Comparison of ENCODE assay signal across 11 cellular contexts in the genomic region with DNA sequence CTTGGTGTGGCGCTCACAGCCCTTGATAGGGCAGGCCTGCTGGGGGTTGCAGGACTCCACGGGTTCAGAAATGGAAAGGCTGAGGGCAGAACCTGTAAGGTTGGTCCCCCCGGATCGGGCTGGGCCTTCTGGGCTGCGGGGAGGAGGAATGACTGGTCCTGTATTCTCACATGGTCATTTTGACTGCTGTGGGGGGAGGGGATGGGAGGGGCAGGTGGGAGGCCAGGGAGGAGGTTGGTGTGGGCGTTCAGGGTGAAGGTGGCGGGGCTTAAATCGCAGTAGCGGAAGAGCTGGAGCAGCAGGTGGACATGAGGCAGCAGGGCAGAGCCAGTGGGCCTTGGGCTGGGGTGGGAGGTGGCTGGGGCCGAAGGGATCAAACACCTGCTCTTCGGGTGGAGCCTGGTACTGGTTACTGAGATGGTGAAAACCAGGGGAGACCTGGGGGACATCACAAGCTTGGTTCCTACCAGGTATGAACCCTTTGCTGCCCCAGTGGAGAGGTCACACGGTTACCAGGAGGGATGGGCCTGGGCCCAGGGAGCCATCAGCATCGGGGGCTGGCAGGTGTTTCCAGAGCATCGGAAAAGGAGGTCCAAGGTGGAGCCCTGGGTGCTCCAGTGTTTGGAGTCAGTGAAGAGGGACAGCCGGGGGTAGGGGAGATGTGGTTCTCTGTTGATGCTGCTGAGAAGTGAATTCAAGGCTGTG. TPM values are rescaled to one million over a fixed set of nuclear protein-coding genes. Genes with fewer than 3 reads are reported as not detected.
DNase-seq lines count a peak whose midpoint lies in the region; ATAC-seq and TF ChIP-seq lines count a peak whose summit lies in the region.
"Had no signal": no experiment of that assay in that cellular context is flagged by ENCODE, and none has a peak within 500 bp of the region (broad histone marks: within the 10 kb centered on the region; RNA-seq: fewer than 3 reads in every experiment).

No MANE protein-coding gene starts in this region.

- no peak for ATAC-seq in activated naive CD8-positive, alpha-beta T cell treated with anti-CD3 and anti-CD28 coated beads, Interleukin-2, amount 50 U/mL, for 24 hours
- ATAC-seq in esophagus mucosa = no peak

- DNase-seq in AG04450 (ENCODE audit: low read depth, low spot score) (no peak), mesothelial cell of epicardium (ENCODE audit: low spot score in 2 of 2, unreplicated experiment in 2 of 2) (no peak), NCI-H2107 treated with DMSO at 0.1 percent for 48 hours (lab: John Stamatoyannopoulos, UW; ENCODE audit: unreplicated experiment) (no peak), OCI-M2 (lab: John Stamatoyannopoulos, UW; ENCODE audit: unreplicated experiment) (no peak), cortex of kidney (lab: John Stamatoyannopoulos, UW) (no peak)
- no peak for DNase-seq in activated naive CD8-positive, alpha-beta T cell treated with anti-CD3 and anti-CD28 coated beads, Interleukin-2, amount 50 U/mL, for 24 hours
- DNase-seq: Right ventricle myocardium superior had no signal

- H3K9ac ChIP-seq in HUES64 (ENCODE audit: low read depth, low read length) = no peak overlapping the region

- peak overlapping the region; percentile 4; the same call in 1 of the 2 replicates for H3K4me3 ChIP-seq in AG04450 (ENCODE audit: low read depth, low read length)
- 0 out of 2 replicates have a peak overlapping the region, but pooled peaks have one; percentile 10 for H3K4me3 ChIP-seq in HUES64 (ENCODE audit: low read length)

- POLR2A ChIA-PET in AG04450 (lab: Yijun Ruan, JAX) = no interaction called here

- H3K27ac ChIP-seq in AG04450 (ENCODE audit: low read depth, low read length) = no peak overlapping the region
- H3K27ac ChIP-seq in HUES64 (ENCODE audit: low read depth, low read length) = no peak overlapping the region

- no peaks in the 10 kb centered on the region for H3K27me3 ChIP-seq in AG04450 (ENCODE audit: control insufficient read depth, insufficient read depth, low read length)
- 0 out of 2 replicates have a peak, but pooled peaks cover 7% of the 10 kb centered on the region for H3K27me3 ChIP-seq in HUES64 (ENCODE audit: insufficient read depth, low read length)

- CTCF ChIA-PET in AG04450 (lab: Charles Lee) = interaction anchor here (1.0 kb wide), 1 partner anchor 11 kb away, joined by 3 read pairs; no protein-coding TSS in a partner anchor

- H3K27me3 Mint-ChIP-seq in activated naive CD8-positive, alpha-beta T cell treated with anti-CD3 and anti-CD28 coated beads, Interleukin-2, amount 50 U/mL, for 24 hours = no peaks in the 10 kb centered on the region
- no peaks in the 10 kb centered on the region for H3K27me3 Mint-ChIP-seq in mesothelial cell of epicardium (ENCODE audit: low read depth)

- H3K9me3 ChIP-seq in AG04450 (ENCODE audit: control insufficient read depth, insufficient read depth, low read length) = no peaks in the 10 kb centered on the region; the same call in 1 of the 2 replicates
- no peaks in the 10 kb centered on the region for H3K9me3 ChIP-seq in HUES64 (ENCODE audit: insufficient read depth, low read depth, low read length)

- no peak overlapping the region for H3K27ac Mint-ChIP-seq in activated naive CD8-positive, alpha-beta T cell treated with anti-CD3 and anti-CD28 coated beads, Interleukin-2, amount 50 U/mL, for 24 hours
- H3K27ac Mint-ChIP-seq in mesothelial cell of epicardium = peak overlapping the region; percentile 80

- H3K4me1 ChIP-seq in HUES64 (ENCODE audit: insufficient read depth, low read length) = 0 out of 2 replicates have a peak, but pooled peaks cover 8% of the 10 kb centered on the region

- peaks cover 22% of the 10 kb centered on the region for H3K4me1 Mint-ChIP-seq in activated naive CD8-positive, alpha-beta T cell treated with anti-CD3 and anti-CD28 coated beads, Interleukin-2, amount 50 U/mL, for 24 hours
- H3K4me1 Mint-ChIP-seq in mesothelial cell of epicardium = peaks cover 10% of the 10 kb centered on the region

- peak overlapping the region; percentile 85 for H3K4me3 Mint-ChIP-seq in activated naive CD8-positive, alpha-beta T cell treated with anti-CD3 and anti-CD28 coated beads, Interleukin-2, amount 50 U/mL, for 24 hours
- H3K4me3 Mint-ChIP-seq in mesothelial cell of epicardium = peak overlapping the region; percentile 86

- WGBS in HUES64 = 94% methylated on average over 15 of the region's 15 CpGs

- TF ChIP-seq CTCF in AG04450 (IDR thresholded peaks at IDR 0.05; ENCODE audit: low read depth, low read length) = no peak
- TF ChIP-seq CTCF in mesothelial cell of epicardium (IDR thresholded peaks at IDR 0.05; ENCODE audit: unreplicated experiment) = no peak

- H3K36me3 Mint-ChIP-seq in activated naive CD8-positive, alpha-beta T cell treated with anti-CD3 and anti-CD28 coated beads, Interleukin-2, amount 50 U/mL, for 24 hours (ENCODE audit: low read depth) = peaks cover 16% of the 10 kb centered on the region
- peaks cover 7% of the 10 kb centered on the region for H3K36me3 Mint-ChIP-seq in mesothelial cell of epicardium

- H3K9me3 Mint-ChIP-seq in activated naive CD8-positive, alpha-beta T cell treated with anti-CD3 and anti-CD28 coated beads, Interleukin-2, amount 50 U/mL, for 24 hours = no peaks in the 10 kb centered on the region
- no peaks in the 10 kb centered on the region for H3K9me3 Mint-ChIP-seq in mesothelial cell of epicardium

- H3K36me3 ChIP-seq in HUES64 (ENCODE audit: insufficient read depth, low read length) = peaks cover 40% of the 10 kb centered on the region

RNA-seq across cellular contexts. Expression of gene MRPS2, which starts 1.8 kb away (rescaled TPM):
- polyA plus RNA-seq in AG04450 (2011; rRNA removed) = 39.9 and 53.4 TPM in 2 replicates
- 53.3 and 66.9 TPM in 2 replicates for polyA minus RNA-seq in AG04450 (2011; rRNA and poly(A)+ RNA removed)
- 65.9 TPM for polyA plus RNA-seq in HUES64 (2013, experiment 1 of 2)
- 71.2 TPM for polyA plus RNA-seq in HUES64 (2013, experiment 2 of 2)
- total RNA-seq in mesothelial cell of epicardium = 38.4 to 46.0 TPM (median 42.1 TPM) in 3 replicates
- 25.5 TPM for total RNA-seq in esophagus mucosa

RNA-seq across cellular contexts. Expression of gene LCN1, which starts 18.9 kb away (rescaled TPM):
- not detected in 2 replicates for polyA plus RNA-seq in AG04450 (2011; rRNA removed)
- polyA minus RNA-seq in AG04450 (2011; rRNA and poly(A)+ RNA removed) = not detected in 2 replicates
- polyA plus RNA-seq in HUES64 (2013, experiment 1 of 2) = not detected
- polyA plus RNA-seq in HUES64 (2013, experiment 2 of 2) = not detected
- not detected in 3 replicates for total RNA-seq in mesothelial cell of epicardium
- total RNA-seq in esophagus mucosa = not detected
- total RNA-seq: fibroblast of lung, mononuclear cell, Right ventricle myocardium superior had no signal
- polyA plus RNA-seq: fibroblast of lung had no signal

RNA-seq across cellular contexts. Expression of gene PPP1R26, which starts 22.7 kb away (rescaled TPM):
- 3.2 and 3.3 TPM in 2 replicates for polyA plus RNA-seq in AG04450 (2011; rRNA removed)
- polyA minus RNA-seq in AG04450 (2011; rRNA and poly(A)+ RNA removed) = 3.6 and 4.1 TPM in 2 replicates
- 14.6 TPM for polyA plus RNA-seq in HUES64 (2013, experiment 1 of 2)
- polyA plus RNA-seq in HUES64 (2013, experiment 2 of 2) = 16.2 TPM
- total RNA-seq in mesothelial cell of epicardium = 25.9 to 27.9 TPM (median 26.9 TPM) in 3 replicates
- 5.2 TPM for total RNA-seq in esophagus mucosa

RNA-seq across cellular contexts. Expression of gene OBP2A, which starts 43.6 kb away (rescaled TPM):
- polyA plus RNA-seq in AG04450 (2011; rRNA removed) = not detected in 2 replicates
- polyA minus RNA-seq in AG04450 (2011; rRNA and poly(A)+ RNA removed) = not detected in 2 replicates
- polyA plus RNA-seq in HUES64 (2013, experiment 1 of 2) = not detected
- polyA plus RNA-seq in HUES64 (2013, experiment 2 of 2) = not detected
- total RNA-seq in mesothelial cell of epicardium (not detected in 3 replicates), esophagus mucosa (not detected)
- total RNA-seq: fibroblast of lung, mononuclear cell, Right ventricle myocardium superior had no signal
- polyA plus RNA-seq: fibroblast of lung had no signal

RNA-seq across cellular contexts. Expression of gene PAEP, which starts 59.2 kb away (rescaled TPM):
- polyA plus RNA-seq in AG04450 (2011; rRNA removed) = not detected in 2 replicates
- not detected in 2 replicates for polyA minus RNA-seq in AG04450 (2011; rRNA and poly(A)+ RNA removed)
- polyA plus RNA-seq in HUES64 (2013, experiment 1 of 2) = not detected
- polyA plus RNA-seq in HUES64 (2013, experiment 2 of 2) = not detected
- total RNA-seq in mesothelial cell of epicardium = not detected in 3 replicates
- not detected for total RNA-seq in esophagus mucosa
- total RNA-seq: fibroblast of lung, mononuclear cell, Right ventricle myocardium superior had no signal
- polyA plus RNA-seq: fibroblast of lung had no signal
